Comparison of ENCODE assay signal across 1 cellular context in genomic region chr7:100430450-100431285, GRCh38.
TF ChIP-seq lines count a peak whose summit lies in the region.

No MANE protein-coding gene starts in this region.

TF ChIP-seq in endothelial cell of umbilical vein, 7 proteins besides CTCF, POLR2A, EP300 and RAD21:
- TF ChIP-seq POLR2AphosphoS5 (IDR thresholded peaks at IDR 0.05; ENCODE audit: insufficient read depth, low read depth, low read length): no peak
- no peak for TF ChIP-seq MYC (IDR thresholded peaks at IDR 0.05; ENCODE audit: low read depth, low read length)
- TF ChIP-seq MAX (IDR thresholded peaks at IDR 0.05; ENCODE audit: insufficient read depth, insufficient read length): no peak
- no peak for TF ChIP-seq EZH2 (IDR thresholded peaks at IDR 0.05; ENCODE audit: borderline replicate concordance, low read depth, low read length, severe bottlenecking)
- TF ChIP-seq GATA2 (IDR thresholded peaks at IDR 0.05; ENCODE audit: insufficient read depth, insufficient read length, low read depth, low read length): no peak
- no peak for TF ChIP-seq JUN (IDR thresholded peaks at IDR 0.05; ENCODE audit: borderline replicate concordance, insufficient read depth, insufficient read length, low read depth)
- no peak for TF ChIP-seq FOS (IDR thresholded peaks at IDR 0.05; ENCODE audit: borderline replicate concordance, insufficient read depth, low read length)
